17 cellular contexts compared by ENCODE assay signal in the genomic region with DNA sequence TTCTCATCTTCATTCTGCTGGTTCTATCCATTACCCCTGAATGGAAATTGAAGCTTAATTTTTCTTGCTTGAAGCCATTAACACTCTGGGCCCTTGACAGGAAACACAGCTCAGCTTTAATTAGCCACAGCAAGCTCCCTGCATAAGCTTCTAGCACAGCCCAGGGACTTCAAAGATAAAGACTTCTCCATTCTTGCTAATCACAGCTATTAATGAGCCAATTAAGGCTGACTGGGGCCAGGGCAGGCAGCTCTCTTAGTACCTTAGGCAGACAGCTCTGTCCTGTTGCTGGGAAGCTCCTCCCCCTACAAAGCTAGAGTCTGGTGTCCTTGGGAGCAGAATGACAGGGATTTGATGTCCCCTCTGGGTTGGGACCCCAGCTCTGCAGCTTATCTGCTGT. TPM values are rescaled to one million over a fixed set of nuclear protein-coding genes. Genes with fewer than 3 reads are reported as not detected.
DNase-seq lines count a peak whose midpoint lies in the region; ATAC-seq and TF ChIP-seq lines count a peak whose summit lies in the region.
"Had no signal": no experiment of that assay in that cellular context is flagged by ENCODE, and none has a peak within 500 bp of the region (broad histone marks: within the 10 kb centered on the region; RNA-seq: fewer than 3 reads in every experiment).

No MANE protein-coding gene starts in this region.

- no peaks in the 10 kb centered on the region for H3K9me3 Mint-ChIP-seq in nephron progenitor cell
- H3K9me3 Mint-ChIP-seq: H9 had no signal

- H3K36me3 Mint-ChIP-seq in nephron progenitor cell (ENCODE audit: low read depth), result no peaks in the 10 kb centered on the region

- H3K9ac ChIP-seq in NT2/D1 (ENCODE audit: insufficient read length, low read depth), result no peak overlapping the region

- H3K36me3 ChIP-seq in NT2/D1 (ENCODE audit: insufficient read depth, insufficient read length, low read length), result no peaks in the 10 kb centered on the region

- peaks cover 64% of the 10 kb centered on the region for H3K4me1 Mint-ChIP-seq in nephron progenitor cell

- H3K4me3 ChIP-seq in NT2/D1 (ENCODE audit: insufficient read length, low read depth), result no peak overlapping the region

- no peak overlapping the region for H3K4me3 Mint-ChIP-seq in nephron progenitor cell
- H3K4me3 Mint-ChIP-seq: H9 had no signal

- H3K9me3 ChIP-seq in NT2/D1 (ENCODE audit: insufficient read depth, low read length), result no peaks in the 10 kb centered on the region

- ATAC-seq in GM18498 (IDR thresholded peaks at IDR 0.05; ENCODE audit: unreplicated experiment), result no peak

- H3K27me3 ChIP-seq in NT2/D1 (ENCODE audit: insufficient read depth, insufficient read length), result no peaks in the 10 kb centered on the region

- H3K27me3 Mint-ChIP-seq in nephron progenitor cell (ENCODE audit: low read depth, poor library complexity), result peaks cover 4% of the 10 kb centered on the region

- no peak for TF ChIP-seq CTCF in nephron progenitor cell (IDR thresholded peaks at IDR 0.05)

- DNase-seq in ELF-1 (ENCODE audit: low read depth, low spot score) (peak; percentile 71), NCI-H1417 (lab: John Stamatoyannopoulos, UW) (peak in 2 of 3 experiments; percentile 59 to 90), NT2/D1 (ENCODE audit: low read depth, low spot score) (peak; percentile 65), mesenteric fat pad (ENCODE audit: low spot score) (peak; percentile 18), NCI-H2227 (lab: John Stamatoyannopoulos, UW; ENCODE audit: unreplicated experiment) (no peak), nephron progenitor cell (no peak)
- DNase-seq in central memory CD4-positive, alpha-beta T cell, result no peak
- DNase-seq: DMS153, EL, H9, Kasumi-1, NCI-H1694 treated with DMSO at 0.1 percent for 48 hours, NCI-H2171 treated with DMSO at 0.1 percent for 48 hours, NCI-H524, SIG-M5, T-helper 2 cell had no signal

- peaks cover 18% of the 10 kb centered on the region for H3K4me1 ChIP-seq in NT2/D1 (ENCODE audit: insufficient read depth, insufficient read length)

- H3K27ac Mint-ChIP-seq in nephron progenitor cell, result no peak overlapping the region
- H3K27ac Mint-ChIP-seq: H9 had no signal

RNA-seq across cellular contexts. Expression of gene TRABD2B, which starts 27.9 kb away (rescaled TPM):
- 2.3 TPM for total RNA-seq in mesenteric fat pad

Comparison
In these comparisons a context has a peak if more than half of its experiments do, and no peak if none do; other contexts are left out.
1. DNase-seq: peak in ELF-1 (single experiment), NCI-H1417 (2 of 3), NT2/D1 (single experiment) and mesenteric fat pad (single experiment); none in NCI-H2227 (single experiment), nephron progenitor cell (single experiment) and central memory CD4-positive, alpha-beta T cell (single experiment).